Comparison of ENCODE assay signal across 13 cellular contexts in genomic region chr16:164436-165217, GRCh38. TPM values are rescaled to one million over a fixed set of nuclear protein-coding genes. Genes with fewer than 3 reads are reported as not detected.
DNase-seq lines count a peak whose midpoint lies in the region; ATAC-seq, FAIRE-seq and TF ChIP-seq lines count a peak whose summit lies in the region.
"Not testable (repeated sequence)": the region's sequence is repeated elsewhere in the genome, so short reads cannot be mapped to it uniquely, and the experiment has no call there.
"Had no signal": no experiment of that assay in that cellular context is flagged by ENCODE, and none has a peak within 500 bp of the region (broad histone marks: within the 10 kb centered on the region; RNA-seq: fewer than 3 reads in every experiment).

No MANE protein-coding gene starts in this region.

- H3K4me3 ChIP-seq in HUES64 (ENCODE audit: low read length), result peak overlapping the region; percentile 49
- not testable (repeated sequence) for H3K4me3 ChIP-seq in kidney (ENCODE audit: low read length in 2 of 2)
- peak overlapping the region; percentile 43 for H3K4me3 ChIP-seq in neural progenitor cell
- peak overlapping the region; percentile 18 for H3K4me3 ChIP-seq in thymus (ENCODE audit: low read length)

- FAIRE-seq in kidney (lab: Jason Lieb, UNC), result not testable (repeated sequence)

- H3K79me2 ChIP-seq in neural progenitor cell (ENCODE audit: low read depth), result not testable (repeated sequence)

- intact Hi-C loops in activated CD4-positive, alpha-beta T cell treated with anti-CD3 and anti-CD28 coated beads for 36 hours (cut with DNase I, micrococcal nuclease), result loop anchor here in 1 of 2 experiments (1.0 kb wide), 1 partner anchor 26 kb away; the partner anchor contains the start of gene NPRL3
- intact Hi-C loops in Right ventricle myocardium superior (cut with DNase I); kidney (cut with DNase I): not testable (repeated sequence)

- H4K20me1 ChIP-seq in neural progenitor cell (ENCODE audit: low read depth), result peaks cover 43% of the 10 kb centered on the region

- not testable (repeated sequence) for H3K9me3 Mint-ChIP-seq in activated CD4-positive, alpha-beta T cell treated with anti-CD3 and anti-CD28 coated beads for 36 hours (ENCODE audit: low read depth); central memory CD8-positive, alpha-beta T cell; neural progenitor cell

- H3K9ac ChIP-seq in HUES64 (ENCODE audit: low read depth, low read length); kidney (ENCODE audit: low read length in 2 of 2); neural progenitor cell: not testable (repeated sequence)

- DNase-seq in D341Med (ENCODE audit: low spot score) (peak; percentile 88), kidney (peak; percentile 43)
- DNase-seq in activated CD4-positive, alpha-beta T cell treated with anti-CD3 and anti-CD28 coated beads for 36 hours; central memory CD8-positive, alpha-beta T cell (ENCODE audit: low spot score in 2 of 2); Right ventricle myocardium superior; neural progenitor cell (ENCODE audit: low spot score): not testable (repeated sequence)

- peak; percentile 56 for ATAC-seq in activated CD4-positive, alpha-beta T cell treated with anti-CD3 and anti-CD28 coated beads for 36 hours
- not testable (repeated sequence) for ATAC-seq in central memory CD8-positive, alpha-beta T cell (replicated peaks; ENCODE audit: extremely low read depth, poor library complexity, severe bottlenecking)
- ATAC-seq in Right ventricle myocardium superior (ENCODE audit: poor library complexity), result peak; percentile 46

- H3K27me3 Mint-ChIP-seq in activated CD4-positive, alpha-beta T cell treated with anti-CD3 and anti-CD28 coated beads for 36 hours, result peaks cover 32% of the 10 kb centered on the region
- peaks cover 55% of the 10 kb centered on the region for H3K27me3 Mint-ChIP-seq in central memory CD8-positive, alpha-beta T cell
- H3K27me3 Mint-ChIP-seq in neural progenitor cell (ENCODE audit: insufficient read depth, low read depth), result peaks cover 55% of the 10 kb centered on the region

- H3K4me1 ChIP-seq in HUES64 (ENCODE audit: insufficient read depth, low read length) (peaks cover 14% of the 10 kb centered on the region), neural progenitor cell (peaks cover 11% of the 10 kb centered on the region)
- not testable (repeated sequence) for H3K4me1 ChIP-seq in kidney (ENCODE audit: control insufficient read depth in 1 of 2, insufficient read depth in 1 of 2, low read depth in 1 of 2, low read length in 2 of 2); thymus (ENCODE audit: control insufficient read depth, insufficient read depth, low read length)

- H3K36me3 ChIP-seq in HUES64 (ENCODE audit: insufficient read depth, low read length); kidney (ENCODE audit: control insufficient read depth in 1 of 2, insufficient read depth in 2 of 2, low read length in 2 of 2); neural progenitor cell; thymus (ENCODE audit: control insufficient read depth, insufficient read depth): not testable (repeated sequence)

- H3K27ac ChIP-seq in HUES64 (ENCODE audit: low read depth, low read length); kidney (ENCODE audit: low read depth in 2 of 2, low read length in 2 of 2); neural progenitor cell; thymus (ENCODE audit: low read depth): not testable (repeated sequence)

- not testable (repeated sequence) for H2AFZ ChIP-seq in neural progenitor cell (replicated peaks)

- H3K4me1 Mint-ChIP-seq in activated CD4-positive, alpha-beta T cell treated with anti-CD3 and anti-CD28 coated beads for 36 hours; central memory CD8-positive, alpha-beta T cell; neural progenitor cell: not testable (repeated sequence)

- H3K27me3 ChIP-seq in HUES64 (ENCODE audit: insufficient read depth, low read length) (peaks cover 67% of the 10 kb centered on the region), neural progenitor cell (peaks cover 80% of the 10 kb centered on the region), thymus (ENCODE audit: control insufficient read depth, insufficient read depth) (peaks cover 45% of the 10 kb centered on the region)

- POLR2A ChIA-PET in activated CD4-positive, alpha-beta T cell treated with anti-CD3 and anti-CD28 coated beads for 36 hours (lab: Charles Lee), result not testable (repeated sequence)

- H3K4me3 Mint-ChIP-seq in activated CD4-positive, alpha-beta T cell treated with anti-CD3 and anti-CD28 coated beads for 36 hours, result not testable (repeated sequence)
- H3K4me3 Mint-ChIP-seq in central memory CD8-positive, alpha-beta T cell, result peak overlapping the region; percentile 52
- peak overlapping the region; percentile 57 for H3K4me3 Mint-ChIP-seq in neural progenitor cell

- H3K27ac Mint-ChIP-seq in activated CD4-positive, alpha-beta T cell treated with anti-CD3 and anti-CD28 coated beads for 36 hours; central memory CD8-positive, alpha-beta T cell (ENCODE audit: low read depth); neural progenitor cell: not testable (repeated sequence)

- CTCF ChIA-PET in activated CD4-positive, alpha-beta T cell treated with anti-CD3 and anti-CD28 coated beads for 36 hours (lab: Charles Lee), result not testable (repeated sequence)

- peak overlapping the region; percentile 71 for H3K4me2 ChIP-seq in neural progenitor cell

- WGBS in HUES64, result under 1% methylated on average over 25 of the region's 113 CpGs
- WGBS in thymus, result 4% methylated on average over 44 of the region's 113 CpGs

- TF ChIP-seq CTCF in kidney (IDR thresholded peaks at IDR 0.05; ENCODE audit: borderline replicate concordance, extremely low read depth, insufficient read depth); neural progenitor cell (IDR thresholded peaks at IDR 0.05): not testable (repeated sequence)

- not testable (repeated sequence) for H3K9me3 ChIP-seq in HUES64 (ENCODE audit: insufficient read depth, low read depth, low read length); kidney (ENCODE audit: control insufficient read depth in 1 of 2, low read length in 2 of 2); neural progenitor cell (ENCODE audit: low read depth); thymus (ENCODE audit: control insufficient read depth)

- not testable (repeated sequence) for H3K36me3 Mint-ChIP-seq in activated CD4-positive, alpha-beta T cell treated with anti-CD3 and anti-CD28 coated beads for 36 hours (ENCODE audit: low read depth); central memory CD8-positive, alpha-beta T cell (ENCODE audit: insufficient read depth); neural progenitor cell

- H3F3A ChIP-seq in neural progenitor cell (ENCODE audit: low read depth), result not testable (repeated sequence)

RNA-seq across cellular contexts. Expression of gene HBM, which starts 1.2 kb away (rescaled TPM):
- not detected for polyA plus RNA-seq in HUES64 (2013, experiment 1 of 2)
- polyA plus RNA-seq in HUES64 (2013, experiment 2 of 2), result not detected
- not detected for total RNA-seq in activated CD4-positive, alpha-beta T cell treated with anti-CD3 and anti-CD28 coated beads for 36 hours
- total RNA-seq in Right ventricle myocardium superior (not detected), kidney (not detected), neural progenitor cell (ENCODE audit: low replicate concordance) (not detected in 2 replicates)
- polyA plus RNA-seq in kidney (ENCODE audit: insufficient read depth, low read depth, low replicate concordance) (not detected), thymus (not detected)
- total RNA-seq: activated T-helper 2 cell treated with anti-CD3 and anti-CD28 coated beads, Interferon-gamma antibody, Interleukin-2, Interleukin-4, amounts not matched to agents 10 μg/mL and 5 μg/mL and 100 μg/mL, durations not matched to agents 14 hours and 24 hours and 36 hours; HT-29; M059J; thyroid gland had no signal

RNA-seq across cellular contexts. Expression of gene HBA2, which starts 8.0 kb away (rescaled TPM):
- polyA plus RNA-seq in HUES64 (2013, experiment 1 of 2), result not detected
- polyA plus RNA-seq in HUES64 (2013, experiment 2 of 2), result 1.3 TPM
- total RNA-seq in activated CD4-positive, alpha-beta T cell treated with anti-CD3 and anti-CD28 coated beads for 36 hours, result not detected
- total RNA-seq in Right ventricle myocardium superior (64.7 TPM), kidney (33.9 TPM), neural progenitor cell (ENCODE audit: low replicate concordance) (not detected in 2 replicates)
- polyA plus RNA-seq in kidney (ENCODE audit: insufficient read depth, low read depth, low replicate concordance) (11.1 TPM), thymus (19.8 TPM)
- total RNA-seq: HT-29, M059J had no signal

RNA-seq across cellular contexts. Expression of gene HBA1, which starts 11.9 kb away (rescaled TPM):
- 0.85 TPM for polyA plus RNA-seq in HUES64 (2013, experiment 1 of 2)
- not detected for polyA plus RNA-seq in HUES64 (2013, experiment 2 of 2)
- total RNA-seq in activated CD4-positive, alpha-beta T cell treated with anti-CD3 and anti-CD28 coated beads for 36 hours, result not detected
- total RNA-seq in Right ventricle myocardium superior (110 TPM), kidney (41.1 TPM), neural progenitor cell (ENCODE audit: low replicate concordance) (not detected in 2 replicates)
- polyA plus RNA-seq in kidney (ENCODE audit: insufficient read depth, low read depth, low replicate concordance) (2.6 TPM), thymus (9.9 TPM)
- total RNA-seq: activated T-helper 2 cell treated with anti-CD3 and anti-CD28 coated beads, Interferon-gamma antibody, Interleukin-2, Interleukin-4, amounts not matched to agents 10 μg/mL and 5 μg/mL and 100 μg/mL, durations not matched to agents 14 hours and 24 hours and 36 hours; HT-29; M059J had no signal

RNA-seq across cellular contexts. Expression of gene HBZ, which starts 12.2 kb away (rescaled TPM):
- not detected for polyA plus RNA-seq in HUES64 (2013, experiment 1 of 2)
- not detected for polyA plus RNA-seq in HUES64 (2013, experiment 2 of 2)
- not detected for total RNA-seq in activated CD4-positive, alpha-beta T cell treated with anti-CD3 and anti-CD28 coated beads for 36 hours
- total RNA-seq in Right ventricle myocardium superior (not detected), kidney (not detected), neural progenitor cell (ENCODE audit: low replicate concordance) (not detected in 2 replicates)
- polyA plus RNA-seq in kidney (ENCODE audit: insufficient read depth, low read depth, low replicate concordance) (not detected), thymus (0.34 TPM)
- total RNA-seq: activated T-helper 2 cell treated with anti-CD3 and anti-CD28 coated beads, Interferon-gamma antibody, Interleukin-2, Interleukin-4, amounts not matched to agents 10 μg/mL and 5 μg/mL and 100 μg/mL, durations not matched to agents 14 hours and 24 hours and 36 hours; HT-29; M059J; thyroid gland had no signal
- polyA plus RNA-seq: liver had no signal

RNA-seq across cellular contexts. Expression of gene HBQ1, which starts 15.6 kb away (rescaled TPM):
- 0.45 TPM for polyA plus RNA-seq in HUES64 (2013, experiment 1 of 2)
- polyA plus RNA-seq in HUES64 (2013, experiment 2 of 2), result 0.95 TPM
- total RNA-seq in activated CD4-positive, alpha-beta T cell treated with anti-CD3 and anti-CD28 coated beads for 36 hours, result 1 to 10 TPM in 1 of 2 experiments, under 1 TPM in 1; 0.37 to 1.1 TPM
- total RNA-seq in Right ventricle myocardium superior (not detected), kidney (not detected), neural progenitor cell (ENCODE audit: low replicate concordance) (3.8 TPM in 1 of 2 replicates, not detected in the other)
- polyA plus RNA-seq in kidney (ENCODE audit: insufficient read depth, low read depth, low replicate concordance) (not detected), thymus (0.30 TPM)
- total RNA-seq: HT-29, M059J, thyroid gland had no signal
- polyA plus RNA-seq: liver had no signal
